In genomic region chr1:226608699-226609505, GRCh38 we compare ENCODE assay signal across 8 cellular contexts.
DNase-seq lines count a peak whose midpoint lies in the region; ATAC-seq and TF ChIP-seq lines count a peak whose summit lies in the region.

No MANE protein-coding gene starts in this region.

- no peak overlapping the region for H3K27ac Mint-ChIP-seq in activated T-cell treated with anti-CD3 and anti-CD28 coated beads, Interleukin-2, amount 50 U/mL, for 24 hours

- TF ChIP-seq EP300 in tibial nerve (IDR thresholded peaks at IDR 0.05): no peak

- no peak overlapping the region for H3K4me3 Mint-ChIP-seq in activated T-cell treated with anti-CD3 and anti-CD28 coated beads, Interleukin-2, amount 50 U/mL, for 24 hours

- ATAC-seq in GM19397 (IDR thresholded peaks at IDR 0.05; ENCODE audit: unreplicated experiment): no peak

- no peaks in the 10 kb centered on the region for H3K36me3 ChIP-seq in tibial nerve

- no peaks in the 10 kb centered on the region for H3K27me3 ChIP-seq in tibial nerve

- H3K36me3 Mint-ChIP-seq in activated T-cell treated with anti-CD3 and anti-CD28 coated beads, Interleukin-2, amount 50 U/mL, for 24 hours (ENCODE audit: low read depth): no peaks in the 10 kb centered on the region

- H3K4me1 ChIP-seq in tibial nerve: peaks cover 0 to 39% (median 21%) of the 10 kb centered on the region in 4 donors

- TF ChIP-seq CTCF in tibial nerve (IDR thresholded peaks at IDR 0.05): peak; percentile 60 to 89 (median 71)

- H3K9me3 ChIP-seq in tibial nerve: no peaks in the 10 kb centered on the region

- H3K4me1 Mint-ChIP-seq in activated T-cell treated with anti-CD3 and anti-CD28 coated beads, Interleukin-2, amount 50 U/mL, for 24 hours (ENCODE audit: low read depth): no peaks in the 10 kb centered on the region

- TF ChIP-seq POLR2A in tibial nerve (IDR thresholded peaks at IDR 0.05): no peak

- H3K27ac ChIP-seq in tibial nerve: no peak overlapping the region

- H3K9me3 Mint-ChIP-seq in activated T-cell treated with anti-CD3 and anti-CD28 coated beads, Interleukin-2, amount 50 U/mL, for 24 hours: no peaks in the 10 kb centered on the region

- peak; percentile 63 for DNase-seq in ELR (ENCODE audit: low read depth)
- peak; percentile 69 for DNase-seq in HK-2 (ENCODE audit: unreplicated experiment)
- DNase-seq in OCI-M1 (lab: John Stamatoyannopoulos, UW): peak; percentile 78
- peak; percentile 74 for DNase-seq in activated T-cell treated with anti-CD3 and anti-CD28 coated beads, Interleukin-2, amount 50 U/mL, for 24 hours
- DNase-seq in fibroblast of peridontal ligament (ENCODE audit: extremely low read depth): peak; percentile 37
- peak in 44 of 56 donors; percentile 8 to 79 (median 44) for DNase-seq in nucleus accumbens (lab: John Stamatoyannopoulos, UW)
- peak in 1 of 2 donors; percentile 55 for DNase-seq in tibial nerve (ENCODE audit: low spot score in 2 of 2)

- WGBS in tibial nerve, 2 donors: 59 to 67% methylated on average over 18 of the region's 18 CpGs

- H3K4me3 ChIP-seq in tibial nerve: no peak overlapping the region

- H3K27me3 Mint-ChIP-seq in activated T-cell treated with anti-CD3 and anti-CD28 coated beads, Interleukin-2, amount 50 U/mL, for 24 hours: no peaks in the 10 kb centered on the region
